1 cellular context compared by ENCODE assay signal in the genomic region with DNA sequence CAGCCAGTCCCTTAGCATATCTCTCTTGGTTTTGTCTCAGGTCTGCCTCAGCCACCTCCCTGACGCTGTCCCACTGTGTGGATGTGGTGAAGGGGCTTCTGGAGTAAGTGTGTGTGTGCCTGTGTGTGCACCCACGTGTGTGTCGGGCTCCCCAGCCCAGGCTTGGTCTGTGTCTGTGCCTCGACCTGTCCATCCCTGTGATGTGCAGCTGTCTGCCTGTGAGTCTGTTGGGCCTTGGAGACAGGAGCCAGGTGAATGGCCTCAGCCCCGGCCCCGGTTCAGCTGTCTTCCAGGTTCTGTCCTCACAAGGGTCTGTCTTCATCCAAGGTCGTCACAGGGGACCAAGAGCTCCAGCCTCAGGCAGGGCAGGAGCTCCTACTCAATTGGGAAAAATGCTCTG.
TF ChIP-seq lines count a peak whose summit lies in the region.

No MANE protein-coding gene starts in this region.

TF ChIP-seq in IMR-90, 13 proteins besides CTCF, POLR2A, EP300 and RAD21 (continued from another document):
- TF ChIP-seq, protein P1, sequence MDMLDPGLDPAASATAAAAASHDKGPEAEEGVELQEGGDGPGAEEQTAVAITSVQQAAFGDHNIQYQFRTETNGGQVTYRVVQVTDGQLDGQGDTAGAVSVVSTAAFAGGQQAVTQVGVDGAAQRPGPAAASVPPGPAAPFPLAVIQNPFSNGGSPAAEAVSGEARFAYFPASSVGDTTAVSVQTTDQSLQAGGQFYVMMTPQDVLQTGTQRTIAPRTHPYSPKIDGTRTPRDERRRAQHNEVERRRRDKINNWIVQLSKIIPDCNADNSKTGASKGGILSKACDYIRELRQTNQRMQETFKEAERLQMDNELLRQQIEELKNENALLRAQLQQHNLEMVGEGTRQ (IDR thresholded peaks at IDR 0.05; ENCODE audit: low read depth, low read length), result no peak
